Comparison of ENCODE assay signal across 1 cellular context in genomic region chr6:111267764-111268333, GRCh38.
TF ChIP-seq lines count a peak whose summit lies in the region.

No MANE protein-coding gene starts in this region.

TF ChIP-seq in SK-N-SH, 30 proteins besides CTCF, POLR2A, EP300 and RAD21 (continued from another document):
- TF ChIP-seq PBX3 (IDR thresholded peaks at IDR 0.05) (0 out of 2 replicates have a peak, but pooled peaks have one; percentile 16), JUND (IDR thresholded peaks at IDR 0.05) (peak; percentile 38; the same call in 1 of the 2 replicates), RFX5 (IDR thresholded peaks at IDR 0.05; ENCODE audit: low read length) (no peak), IRF3 (IDR thresholded peaks at IDR 0.05; ENCODE audit: low read depth, low read length) (no peak), FOSL2 (IDR thresholded peaks at IDR 0.05; ENCODE audit: borderline replicate concordance, low read depth) (peak; percentile 4; the same call in 1 of the 2 replicates), TAF1 (IDR thresholded peaks at IDR 0.05; ENCODE audit: borderline replicate concordance, low read depth, low read length) (no peak), YY1 (IDR thresholded peaks at IDR 0.05; ENCODE audit: low read depth) (no peak), MAX (IDR thresholded peaks at IDR 0.05; ENCODE audit: low read depth) (no peak), GATA2 (CRISPR knock-in tag; IDR thresholded peaks at IDR 0.05) (no peak), EZH2phosphoT487 (IDR thresholded peaks at IDR 0.05; ENCODE audit: borderline replicate concordance, low read depth) (no peak), TEAD4 (IDR thresholded peaks at IDR 0.05; ENCODE audit: borderline replicate concordance, insufficient read depth) (peak; percentile 43; the same call in 1 of the 2 replicates), USF1 (IDR thresholded peaks at IDR 0.05; ENCODE audit: borderline replicate concordance, low read depth) (no peak), GABPA (IDR thresholded peaks at IDR 0.05; ENCODE audit: low read depth) (no peak), ELF1 (IDR thresholded peaks at IDR 0.05) (no peak), TCF12 (IDR thresholded peaks at IDR 0.05) (peak; percentile 68), FOXM1 (IDR thresholded peaks at IDR 0.05; ENCODE audit: low read depth) (no peak), POLR2AphosphoS5 (IDR thresholded peaks at IDR 0.05; ENCODE audit: low read depth, low read length) (no peak), CHD2 (IDR thresholded peaks at IDR 0.05; ENCODE audit: low read length, partially characterized antibody) (no peak), FOXJ3 (CRISPR knock-in tag; IDR thresholded peaks at IDR 0.05) (no peak), SIN3A (IDR thresholded peaks at IDR 0.05; ENCODE audit: borderline replicate concordance, low read depth, low read length) (no peak), MXI1 (IDR thresholded peaks at IDR 0.05; ENCODE audit: low read depth, low read length) (no peak)
